In the genomic region with DNA sequence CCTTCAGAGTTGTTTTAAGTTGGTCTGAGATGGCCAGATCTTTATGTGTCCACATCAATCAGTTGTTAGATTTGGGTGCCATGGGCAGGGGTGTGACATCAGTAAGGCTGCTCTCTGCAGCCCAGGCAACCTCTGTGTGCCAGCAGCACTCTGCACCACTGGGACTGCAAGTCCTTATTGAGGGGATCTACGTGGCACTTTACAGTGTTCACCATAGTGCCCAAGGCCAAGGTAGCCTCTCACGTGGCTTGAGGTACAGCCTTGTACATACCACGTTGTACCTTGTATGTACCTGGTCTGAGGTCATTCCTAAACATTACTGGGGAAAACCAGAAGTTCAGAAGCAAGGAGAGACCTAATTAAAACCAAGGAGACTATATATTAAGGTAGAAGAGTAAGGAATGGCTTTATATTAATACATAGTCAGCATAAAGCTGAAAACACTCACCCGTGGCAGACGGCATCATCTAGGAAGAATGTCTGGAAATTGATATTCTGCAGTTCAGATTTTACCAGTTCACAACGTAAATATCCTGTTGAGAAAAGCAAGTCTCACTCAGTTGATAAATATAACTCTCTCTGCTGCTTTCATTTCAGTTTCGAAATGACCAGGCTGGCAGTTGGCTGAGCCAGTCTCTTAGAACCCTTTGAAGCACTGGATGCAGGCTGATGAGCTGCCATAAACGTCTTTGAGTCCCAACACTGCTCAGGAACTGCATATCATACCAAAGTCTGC, we compare ENCODE assay signal across 10 cellular contexts.
DNase-seq lines count a peak whose midpoint lies in the region; ATAC-seq and TF ChIP-seq lines count a peak whose summit lies in the region.
"Had no signal": no experiment of that assay in that cellular context is flagged by ENCODE, and none has a peak within 500 bp of the region (broad histone marks: within the 10 kb centered on the region; RNA-seq: fewer than 3 reads in every experiment).

No MANE protein-coding gene starts in this region.

- no peak overlapping the region for H3K27ac ChIP-seq in naive thymus-derived CD4-positive, alpha-beta T cell (ENCODE audit: low read depth, low read length)
- H3K27ac ChIP-seq in esophagus squamous epithelium = no peak overlapping the region
- H3K27ac ChIP-seq in foreskin keratinocyte = no peak overlapping the region
- H3K27ac ChIP-seq in neuronal stem cell (replicated peaks; ENCODE audit: low read length) = no peak overlapping the region
- H3K27ac ChIP-seq: neutrophil had no signal

- TF ChIP-seq POLR2A in esophagus squamous epithelium (IDR thresholded peaks at IDR 0.05) = no peak

- no peak overlapping the region for H3K9ac ChIP-seq in neuronal stem cell (ENCODE audit: low read depth, low read length, poor library complexity)

- H3K36me3 Mint-ChIP-seq in naive thymus-derived CD4-positive, alpha-beta T cell = peaks cover 5 to 29% (median 8%) of the 10 kb centered on the region in 5 donors

- H3K14ac ChIP-seq in neuronal stem cell (ENCODE audit: low read length) = no peak overlapping the region

- POLR2A ChIA-PET in naive thymus-derived CD4-positive, alpha-beta T cell (lab: Charles Lee) = no interaction called here

- no peak overlapping the region for H4K91ac ChIP-seq in neuronal stem cell (ENCODE audit: low read depth, low read length, poor library complexity)

- H2AK5ac ChIP-seq in neuronal stem cell (ENCODE audit: low read depth, low read length) = no peak overlapping the region

- no peak overlapping the region for H2BK12ac ChIP-seq in neuronal stem cell (ENCODE audit: low read length)

- peak overlapping the region in 1 of 10 donors; percentile 42 for H3K4me3 Mint-ChIP-seq in naive thymus-derived CD4-positive, alpha-beta T cell

- 67% methylated on average over 7 to 8 of the region's 8 CpGs for WGBS in esophagus squamous epithelium, 2 donors
- no CpG with 5 or more reads among the region's 8 CpGs for WGBS in neuronal stem cell (ENCODE audit: extremely low coverage in 2 of 2, insufficient read length in 2 of 2, insufficient replicate concordance in 1 of 2), 2 donors

- no peak for TF ChIP-seq CTCF in esophagus squamous epithelium (IDR thresholded peaks at IDR 0.05)
- TF ChIP-seq CTCF in foreskin keratinocyte (conservative IDR thresholded peaks at IDR 0.05) = no peak

- peak; percentile 48 to 68 for ATAC-seq in activated CD4-positive, CD25-positive, alpha-beta regulatory T cell treated with anti-CD3 and anti-CD28 coated beads, Interleukin-2, amount 50 U/mL, for 24 hours
- ATAC-seq in GM21737 (IDR thresholded peaks at IDR 0.05; ENCODE audit: unreplicated experiment) = peak; percentile 56
- peak; percentile 58 for ATAC-seq in HG03558 (IDR thresholded peaks at IDR 0.05; ENCODE audit: extremely low read depth, unreplicated experiment)
- ATAC-seq in naive thymus-derived CD4-positive, alpha-beta T cell = peak; percentile 37
- ATAC-seq in foreskin keratinocyte = no peak
- ATAC-seq: Panc1 had no signal

- H3K18ac ChIP-seq in neuronal stem cell (ENCODE audit: low read length) = no peak overlapping the region

- H3K9me3 ChIP-seq in naive thymus-derived CD4-positive, alpha-beta T cell (ENCODE audit: control insufficient read depth in 2 of 3, low read length in 3 of 3) = no peaks in the 10 kb centered on the region
- no peaks in the 10 kb centered on the region for H3K9me3 ChIP-seq in esophagus squamous epithelium
- no peaks in the 10 kb centered on the region for H3K9me3 ChIP-seq in neuronal stem cell (replicated peaks in 1 of 2; ENCODE audit: control insufficient read depth in 2 of 2, insufficient read depth in 1 of 2, low read depth in 1 of 2, low read length in 2 of 2)
- H3K9me3 ChIP-seq: neutrophil had no signal

- H3K27ac Mint-ChIP-seq in naive thymus-derived CD4-positive, alpha-beta T cell = peak overlapping the region in 1 of 9 donors; percentile 47

- H3K4me1 Mint-ChIP-seq in naive thymus-derived CD4-positive, alpha-beta T cell = peaks cover 0 to 35% (median 5%) of the 10 kb centered on the region in 7 donors

- H3K4me3 ChIP-seq in naive thymus-derived CD4-positive, alpha-beta T cell (ENCODE audit: low read length) = no peak overlapping the region
- H3K4me3 ChIP-seq in esophagus squamous epithelium (no peak overlapping the region), neuronal stem cell (ENCODE audit: low read length in 2 of 2) (no peak overlapping the region)

- no peak for DNase-seq in activated CD4-positive, CD25-positive, alpha-beta regulatory T cell (lab: John Stamatoyannopoulos, UW)
- no peak for DNase-seq in naive thymus-derived CD4-positive, alpha-beta T cell
- DNase-seq in esophagus squamous epithelium (lab: John Stamatoyannopoulos, UW) (no peak), foreskin keratinocyte (no peak), neuronal stem cell (ENCODE audit: low spot score) (no peak)

- H3K9me3 Mint-ChIP-seq in naive thymus-derived CD4-positive, alpha-beta T cell = peaks cover 0 to 4% (median 0%) of the 10 kb centered on the region in 11 donors

- H4K8ac ChIP-seq in neuronal stem cell (ENCODE audit: low read depth, low read length) = no peak overlapping the region

- CTCF ChIA-PET in naive thymus-derived CD4-positive, alpha-beta T cell (lab: Charles Lee) = interaction anchor here (0.6 kb wide), 2 partner anchors 343 to 1180 kb away, joined by 3 read pairs; no protein-coding TSS in a partner anchor

- H3K4ac ChIP-seq in neuronal stem cell (ENCODE audit: low read length) = no peak overlapping the region

- no peak overlapping the region for H2BK5ac ChIP-seq in neuronal stem cell (ENCODE audit: low read length)

- no peaks in the 10 kb centered on the region for H3K27me3 ChIP-seq in naive thymus-derived CD4-positive, alpha-beta T cell (ENCODE audit: control insufficient read depth in 2 of 2, insufficient read depth in 2 of 2, low read length in 2 of 2)
- H3K27me3 ChIP-seq in esophagus squamous epithelium = no peaks in the 10 kb centered on the region
- H3K27me3 ChIP-seq in foreskin keratinocyte = no peaks in the 10 kb centered on the region
- no peaks in the 10 kb centered on the region for H3K27me3 ChIP-seq in neuronal stem cell (ENCODE audit: control insufficient read depth in 3 of 3, insufficient read depth in 3 of 3, low read depth in 1 of 3, low read length in 3 of 3)
- H3K27me3 ChIP-seq: neutrophil had no signal

- H2BK120ac ChIP-seq in neuronal stem cell (ENCODE audit: low read depth, low read length) = no peak overlapping the region

- no peak overlapping the region for H2AFZ ChIP-seq in neuronal stem cell (ENCODE audit: low read length)

- intact Hi-C loops in naive thymus-derived CD4-positive, alpha-beta T cell (cut with micrococcal nuclease) = no loop called here
- intact Hi-C loops in esophagus squamous epithelium (cut with DNase I) = no loop called here

- H3K4me2 ChIP-seq in neuronal stem cell (ENCODE audit: insufficient read depth, low read length, poor library complexity, severe bottlenecking) = no peak overlapping the region

- no peaks in the 10 kb centered on the region for H3K79me1 ChIP-seq in neuronal stem cell (ENCODE audit: low read depth, low read length)

- H3K27me3 Mint-ChIP-seq in naive thymus-derived CD4-positive, alpha-beta T cell = no peaks in the 10 kb centered on the region

- H3K4me1 ChIP-seq in naive thymus-derived CD4-positive, alpha-beta T cell (ENCODE audit: control insufficient read depth in 2 of 2, insufficient read depth in 2 of 2, low read length in 2 of 2) = no peaks in the 10 kb centered on the region
- H3K4me1 ChIP-seq in esophagus squamous epithelium (peaks cover 0 to 9% (median 0%) of the 10 kb centered on the region in 3 donors), foreskin keratinocyte (no peaks in the 10 kb centered on the region), neuronal stem cell (ENCODE audit: control insufficient read depth in 2 of 2, insufficient read depth in 1 of 2, low read depth in 1 of 2, low read length in 2 of 2) (peaks cover 3 to 15% of the 10 kb centered on the region in 2 donors)

- no peak overlapping the region for H3K23ac ChIP-seq in neuronal stem cell (ENCODE audit: low read depth, low read length, poor library complexity)

- no peaks in the 10 kb centered on the region for H3K36me3 ChIP-seq in naive thymus-derived CD4-positive, alpha-beta T cell (ENCODE audit: control insufficient read depth in 2 of 3, insufficient read depth in 3 of 3, low read length in 3 of 3)
- H3K36me3 ChIP-seq in esophagus squamous epithelium = no peaks in the 10 kb centered on the region
- no peaks in the 10 kb centered on the region for H3K36me3 ChIP-seq in neuronal stem cell (replicated peaks in 1 of 2; ENCODE audit: control insufficient read depth in 2 of 2, insufficient read depth in 2 of 2, low read length in 2 of 2)

- H2BK15ac ChIP-seq in neuronal stem cell (ENCODE audit: low read length) = no peak overlapping the region
